Comparison of ENCODE assay signal across 10 cellular contexts in the genomic region with DNA sequence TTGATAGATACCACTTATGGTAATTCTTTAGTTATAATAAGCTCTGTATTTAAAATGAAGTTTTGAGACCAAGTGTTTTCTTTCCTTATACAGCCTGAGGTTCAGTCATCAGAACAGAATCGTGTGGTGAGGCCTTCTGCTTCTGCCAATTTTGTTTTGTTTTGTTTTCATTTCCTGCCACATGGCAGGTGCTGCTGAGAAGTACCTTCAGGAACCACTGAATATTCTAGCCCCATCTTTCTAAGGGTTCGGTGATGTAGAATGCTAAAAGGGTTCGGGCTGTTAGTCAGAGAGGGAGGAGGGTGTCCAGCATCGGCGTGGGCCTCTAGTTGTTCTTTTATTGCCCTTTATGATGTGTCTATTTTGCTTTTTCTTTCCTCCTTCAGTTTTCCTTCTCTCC. TPM values are rescaled to one million over a fixed set of nuclear protein-coding genes. Genes with fewer than 3 reads are reported as not detected.
A peak's percentile ranks its signal among the peaks of the same experiment; 100 is the strongest.
DNase-seq lines count a peak whose midpoint lies in the region; ATAC-seq and TF ChIP-seq lines count a peak whose summit lies in the region.
"Had no signal": no experiment of that assay in that cellular context is flagged by ENCODE, and none has a peak within 500 bp of the region (broad histone marks: within the 10 kb centered on the region; RNA-seq: fewer than 3 reads in every experiment).

No MANE protein-coding gene starts in this region.

- no peaks in the 10 kb centered on the region for H3K27me3 ChIP-seq in BLaER1 treated with 17β-estradiol and CSF1 and Interleukin-3, amounts not matched to agents 10 nM and 100 nM
- H3K27me3 ChIP-seq in SJCRH30 (no peaks in the 10 kb centered on the region), MG63 (no peaks in the 10 kb centered on the region)

- H3K27ac Mint-ChIP-seq in glutamatergic neuron (ENCODE audit: unreplicated experiment), result peak overlapping the region; percentile 84

- peak overlapping the region; percentile 48 to 88 (median 75) for H3K4me2 ChIP-seq in BLaER1 treated with 17β-estradiol and CSF1 and Interleukin-3, amounts not matched to agents 10 nM and 100 nM

- peak overlapping the region in 3 of 11 experiments; percentile 15 to 32 (median 24); a peak in 3 of 22 replicates for H3K9ac ChIP-seq in BLaER1 treated with 17β-estradiol and CSF1 and Interleukin-3, amounts not matched to agents 10 nM and 100 nM

- H3K36me3 ChIP-seq in BLaER1 treated with 17β-estradiol and CSF1 and Interleukin-3, amounts not matched to agents 10 nM and 100 nM, result peaks cover 0 to 33% (median 13%) of the 10 kb centered on the region in 11 experiments; a peak in 13 of 22 replicates
- H3K36me3 ChIP-seq in SJCRH30, result no peaks in the 10 kb centered on the region
- no peaks in the 10 kb centered on the region; the same call in 1 of the 2 replicates for H3K36me3 ChIP-seq in MG63

- peak; percentile 3 to 38 for DNase-seq in SJCRH30
- DNase-seq in glutamatergic neuron, result no peak
- no peak for DNase-seq in MG63
- no peak for DNase-seq in A172 (ENCODE audit: low spot score)
- DNase-seq in putamen (ENCODE audit: low spot score), result no peak

- H3K36me3 Mint-ChIP-seq in glutamatergic neuron (ENCODE audit: unreplicated experiment), result no peaks in the 10 kb centered on the region

- H3K27me3 Mint-ChIP-seq in glutamatergic neuron (ENCODE audit: unreplicated experiment), result peaks cover 6% of the 10 kb centered on the region

- H4K20me1 ChIP-seq in BLaER1 treated with 17β-estradiol and CSF1 and Interleukin-3, amounts not matched to agents 10 nM and 100 nM, result peaks cover 13 to 98% (median 45%) of the 10 kb centered on the region in 11 experiments; a peak in 20 of 22 replicates

- H3K4me3 ChIP-seq in BLaER1 treated with 17β-estradiol and CSF1 and Interleukin-3, amounts not matched to agents 10 nM and 100 nM, result no peak overlapping the region
- H3K4me3 ChIP-seq in SJCRH30 (no peak overlapping the region), MG63 (no peak overlapping the region)
- H3K4me3 ChIP-seq: SK-N-MC had no signal

- peaks cover 47 to 59% (median 52%) of the 10 kb centered on the region in 10 experiments for H3K4me1 ChIP-seq in BLaER1 treated with 17β-estradiol and CSF1 and Interleukin-3, amounts not matched to agents 10 nM and 100 nM
- peaks cover 33% of the 10 kb centered on the region for H3K4me1 ChIP-seq in SJCRH30

- no peaks in the 10 kb centered on the region for H3K9me3 ChIP-seq in BLaER1 treated with 17β-estradiol and CSF1 and Interleukin-3, amounts not matched to agents 10 nM and 100 nM (replicated peaks in 1 of 11)
- H3K9me3 ChIP-seq in SJCRH30 (replicated peaks) (no peaks in the 10 kb centered on the region), MG63 (no peaks in the 10 kb centered on the region)

- TF ChIP-seq CTCF in glutamatergic neuron (IDR thresholded peaks at IDR 0.05; ENCODE audit: partially characterized antibody, unreplicated experiment), result no peak

- H3K9me3 Mint-ChIP-seq in glutamatergic neuron (ENCODE audit: unreplicated experiment), result peaks cover 1% of the 10 kb centered on the region

- peak overlapping the region in 5 of 11 experiments; percentile 8 to 40 (median 14); a peak in 4 of 22 replicates for H3K27ac ChIP-seq in BLaER1 treated with 17β-estradiol and CSF1 and Interleukin-3, amounts not matched to agents 10 nM and 100 nM
- H3K27ac ChIP-seq in SJCRH30, result peak overlapping the region; percentile 42
- H3K27ac ChIP-seq: epithelial cell of prostate, SK-N-MC had no signal

- ATAC-seq in GM19023 (IDR thresholded peaks at IDR 0.05; ENCODE audit: unreplicated experiment), result peak; percentile 54
- no peak for ATAC-seq in HG03097 (IDR thresholded peaks at IDR 0.05; ENCODE audit: low FRiP score, unreplicated experiment)

- peak overlapping the region; percentile 63 for H3K4me3 Mint-ChIP-seq in glutamatergic neuron (ENCODE audit: unreplicated experiment)

- H3K4me1 Mint-ChIP-seq in glutamatergic neuron (ENCODE audit: low read depth, unreplicated experiment), result peaks cover 33% of the 10 kb centered on the region

RNA-seq across cellular contexts. Expression of gene TNRC6B, which starts 25.8 kb away (rescaled TPM):
- 16.4 and 19.7 TPM in 2 replicates for total RNA-seq in SJCRH30 (2014; rRNA removed; shearing (Covaris generic))
- total RNA-seq in glutamatergic neuron (ENCODE audit: unreplicated experiment), result 62.0 TPM
- total RNA-seq in MG63 (2014; rRNA removed; shearing (Covaris generic); ENCODE audit: low replicate concordance), result 4.2 and 5.1 TPM in 2 replicates
- total RNA-seq in A172 (2014; rRNA removed; shearing (Covaris generic)), result 13.8 and 14.4 TPM in 2 replicates

Comparison
In these comparisons a context has a peak if more than half of its experiments do, and no peak if none do; other contexts are left out.
1. DNase-seq: peak in SJCRH30 (2 of 2); none in glutamatergic neuron (single experiment), MG63 (single experiment), A172 (single experiment) and putamen (single experiment).